Comparison of ENCODE assay signal across 8 cellular contexts in genomic region chr12:118102609-118103008, GRCh38. TPM values are rescaled to one million over a fixed set of nuclear protein-coding genes. Genes with fewer than 3 reads are reported as not detected.
A peak's percentile ranks its signal among the peaks of the same experiment; 100 is the strongest.
DNase-seq lines count a peak whose midpoint lies in the region; ATAC-seq and TF ChIP-seq lines count a peak whose summit lies in the region.

No MANE protein-coding gene starts in this region.

- no peaks in the 10 kb centered on the region for H3K36me3 ChIP-seq in heart left ventricle
- H3K36me3 ChIP-seq in lower lobe of right lung: peaks cover 5% of the 10 kb centered on the region
- no peaks in the 10 kb centered on the region for H3K36me3 ChIP-seq in uterus

- in situ Hi-C loops in astrocyte of the cerebellum (cut with HindIII; ENCODE audit: low sequenced_read_pairs): no loop called here

- ATAC-seq in heart left ventricle (no peak), left cardiac atrium (no peak), lower lobe of right lung (no peak)

- H3K9me3 ChIP-seq in heart left ventricle (no peaks in the 10 kb centered on the region), lower lobe of right lung (no peaks in the 10 kb centered on the region), uterus (no peaks in the 10 kb centered on the region)

- H3K27me3 ChIP-seq in heart left ventricle: no peaks in the 10 kb centered on the region
- no peaks in the 10 kb centered on the region for H3K27me3 ChIP-seq in lower lobe of right lung (ENCODE audit: low read depth)
- no peaks in the 10 kb centered on the region for H3K27me3 ChIP-seq in uterus

- DNase-seq in heart left ventricle (no peak), left cardiac atrium (no peak), astrocyte of the cerebellum (ENCODE audit: low read depth) (no peak), lower lobe of right lung (no peak), uterus (no peak), retina (no peak), NAMALWA (ENCODE audit: low spot score) (no peak), germinal center (ENCODE audit: low spot score) (no peak)

- TF ChIP-seq POLR2A in heart left ventricle (IDR thresholded peaks at IDR 0.05): no peak
- TF ChIP-seq POLR2A in uterus (IDR thresholded peaks at IDR 0.05): no peak

- H3K4me1 ChIP-seq in heart left ventricle (peaks cover 0 to 19% (median 9%) of the 10 kb centered on the region in 12 donors), lower lobe of right lung (peaks cover 18% of the 10 kb centered on the region), uterus (peaks cover 0 to 3% of the 10 kb centered on the region in 2 donors)

- intact Hi-C loops in heart left ventricle (cut with DNase I): loop anchor here in 7 of 10 donors (2.0 to 10.0 kb wide), 4 partner anchors 35 to 228 kb away; partner anchors contain the start of gene WSB2 (in 6 of the 7)
- intact Hi-C loops in left cardiac atrium (cut with DNase I): loop anchor here in 1 of 2 donors (5.0 kb wide), 1 partner anchor 40 kb away; the partner anchor contains the start of gene WSB2
- intact Hi-C loops in lower lobe of right lung (cut with DNase I): no loop called here
- intact Hi-C loops in uterus (cut with DNase I; ENCODE audit: low total_unique reads): no loop called here

- 31 to 49% (median 43%) methylated on average over 5 of the region's 5 CpGs for WGBS in heart left ventricle, 4 donors

- TF ChIP-seq CTCF in heart left ventricle (IDR thresholded peaks at IDR 0.05) (no peak), astrocyte of the cerebellum (IDR thresholded peaks at IDR 0.05; ENCODE audit: low read depth, low read length, missing control alignments) (no peak), lower lobe of right lung (IDR thresholded peaks at IDR 0.05) (no peak), uterus (IDR thresholded peaks at IDR 0.05) (no peak)

- H3K27ac ChIP-seq in heart left ventricle: peak overlapping the region in 3 of 12 donors; percentile 83 to 87 (median 85)
- peak overlapping the region; percentile 85 for H3K27ac ChIP-seq in lower lobe of right lung
- no peak overlapping the region for H3K27ac ChIP-seq in uterus

- H3K4me3 ChIP-seq in heart left ventricle: peak overlapping the region in 11 of 12 donors; percentile 60 to 99 (median 86)
- peak overlapping the region; percentile 78 for H3K4me3 ChIP-seq in astrocyte of the cerebellum (ENCODE audit: low read depth, low read length)
- H3K4me3 ChIP-seq in lower lobe of right lung: peak overlapping the region; percentile 89
- peak overlapping the region; percentile 43 to 78 for H3K4me3 ChIP-seq in uterus

RNA-seq across cellular contexts. Expression of gene VSIG10, which starts 1.2 kb away (rescaled TPM):
- total RNA-seq in heart left ventricle: 10 to 100 TPM in 6 of 9 donors, 1 to 10 TPM in 3; 6.9 to 17.7 (median 10.7) TPM
- polyA plus RNA-seq in heart left ventricle: 10 to 100 TPM in 1 of 2 donors, 1 to 10 TPM in 1; 6.3 to 11.3 TPM
- total RNA-seq in left cardiac atrium: 10 to 100 TPM in 1 of 2 donors, 1 to 10 TPM in 1; 9.3 to 17.2 TPM
- 51.7 TPM for total RNA-seq in lower lobe of right lung
- 10 to 100 TPM; 27.6 to 59.9 (median 39.4) TPM for total RNA-seq in uterus

RNA-seq across cellular contexts. Expression of gene PEBP1, which starts 33.3 kb away (rescaled TPM):
- 100 to 1,000 TPM; 301 to 751 (median 420) TPM for total RNA-seq in heart left ventricle
- polyA plus RNA-seq in heart left ventricle: 100 to 1,000 TPM; 295 to 554 TPM
- total RNA-seq in left cardiac atrium: 100 to 1,000 TPM; 315 to 322 TPM
- 194 TPM for total RNA-seq in lower lobe of right lung
- 100 to 1,000 TPM in 3 of 4 donors, 10 to 100 TPM in 1; 98.1 to 182 (median 136) TPM for total RNA-seq in uterus

RNA-seq across cellular contexts. Expression of gene WSB2, which starts 41.6 kb away (rescaled TPM):
- total RNA-seq in heart left ventricle (100 to 1,000 TPM in 8 of 9 donors, 10 to 100 TPM in 1; 89.1 to 162 (median 105) TPM), left cardiac atrium (10 to 100 TPM; 77.6 to 83.4 TPM), lower lobe of right lung (75.1 TPM), uterus (10 to 100 TPM; 22.4 to 59.2 (median 45.0) TPM)
- 100 to 1,000 TPM in 1 of 2 donors, 10 to 100 TPM in 1; 51.8 to 152 TPM for polyA plus RNA-seq in heart left ventricle

Comparison
In these comparisons a context has a peak if more than half of its experiments do, and no peak if none do; other contexts are left out.
1. intact Hi-C loops: an anchor here in heart left ventricle (2.0 to 10.0 kb wide); none called in lower lobe of right lung and uterus.